In genomic region chr11:72741849-72742521, GRCh38 we compare ENCODE assay signal across 11 cellular contexts. TPM values are rescaled to one million over a fixed set of nuclear protein-coding genes. Genes with fewer than 3 reads are reported as not detected.
DNase-seq lines count a peak whose midpoint lies in the region; ATAC-seq and TF ChIP-seq lines count a peak whose summit lies in the region.
"Had no signal": no experiment of that assay in that cellular context is flagged by ENCODE, and none has a peak within 500 bp of the region (broad histone marks: within the 10 kb centered on the region; RNA-seq: fewer than 3 reads in every experiment).

No MANE protein-coding gene starts in this region.

- TF ChIP-seq CTCF in right atrium auricular region (IDR thresholded peaks at IDR 0.05): no peak

- CTCF ChIA-PET in T-cell (lab: Charles Lee): no interaction called here

- H3K27ac ChIP-seq in right atrium auricular region: peak overlapping the region; percentile 40 to 42
- H3K27ac ChIP-seq in skin epidermis: peak overlapping the region in 17 of 21 experiments; percentile 15 to 85 (median 61)

- POLR2A ChIA-PET in T-cell (lab: Charles Lee): no interaction called here

- H3K4me3 Mint-ChIP-seq in T-cell: peak overlapping the region in 1 of 3 donors; percentile 58

- H3K27ac Mint-ChIP-seq in T-cell: peak overlapping the region; percentile 74 to 83

- H3K27me3 Mint-ChIP-seq in T-cell: no peaks in the 10 kb centered on the region

- H3K4me1 Mint-ChIP-seq in T-cell: peaks cover 73 to 85% (median 80%) of the 10 kb centered on the region in 3 donors

- DNase-seq in NOMO-1 (lab: John Stamatoyannopoulos, UW; ENCODE audit: unreplicated experiment in 2 of 2) (peak; percentile 15 to 35), NOMO-1 treated with dmso at 0.1 percent for 144 hours (lab: John Stamatoyannopoulos, UW; ENCODE audit: unreplicated experiment) (no peak), T-cell (no peak), right atrium auricular region (ENCODE audit: low spot score) (no peak), LoVo (ENCODE audit: low spot score) (no peak), Ammon's horn (ENCODE audit: low spot score) (no peak)
- DNase-seq: 8988T, NCI-H2107 had no signal

- peaks cover 0 to 70% of the 10 kb centered on the region in 2 donors for H3K4me1 ChIP-seq in right atrium auricular region

- no peaks in the 10 kb centered on the region for H3K9me3 Mint-ChIP-seq in T-cell

- no peaks in the 10 kb centered on the region for H3K9me3 ChIP-seq in right atrium auricular region
- H3K9me3 ChIP-seq: thoracic aorta had no signal

- no peaks in the 10 kb centered on the region for H3K36me3 ChIP-seq in right atrium auricular region
- H3K36me3 ChIP-seq: thoracic aorta had no signal

- no peak overlapping the region for H3K4me3 ChIP-seq in right atrium auricular region
- H3K4me3 ChIP-seq in skin epidermis: no peak overlapping the region
- H3K4me3 ChIP-seq: thoracic aorta had no signal

- H3K36me3 Mint-ChIP-seq in T-cell: peaks cover 3% of the 10 kb centered on the region

- no peaks in the 10 kb centered on the region for H3K27me3 ChIP-seq in right atrium auricular region

- ATAC-seq in T-cell (replicated peaks in 1 of 4) (no peak), HG02759 (IDR thresholded peaks at IDR 0.05; ENCODE audit: unreplicated experiment) (no peak)

RNA-seq across cellular contexts. Expression of gene ARAP1, which starts 10.2 kb away (rescaled TPM):
- total RNA-seq in T-cell (100 to 1,000 TPM; 117 to 162 (median 148) TPM), right atrium auricular region (10 to 100 TPM; 74.0 to 83.8 TPM)

RNA-seq across cellular contexts. Expression of gene STARD10, which starts 51.9 kb away (rescaled TPM):
- total RNA-seq in T-cell (10 to 100 TPM; 11.1 to 24.9 (median 19.1) TPM), right atrium auricular region (100 to 1,000 TPM in 1 of 2 donors, 10 to 100 TPM in 1; 77.0 to 112 TPM)

Comparison
In these comparisons a context has a peak if more than half of its experiments do, and no peak if none do; other contexts are left out.
1. DNase-seq: peak in NOMO-1 (2 of 2); none in NOMO-1 treated with dmso at 0.1 percent for 144 hours (single experiment), T-cell (0 of 34), right atrium auricular region (single experiment), LoVo (single experiment) and Ammon's horn (single experiment).